ENCODE assay signal across 1 cellular context in the genomic region with DNA sequence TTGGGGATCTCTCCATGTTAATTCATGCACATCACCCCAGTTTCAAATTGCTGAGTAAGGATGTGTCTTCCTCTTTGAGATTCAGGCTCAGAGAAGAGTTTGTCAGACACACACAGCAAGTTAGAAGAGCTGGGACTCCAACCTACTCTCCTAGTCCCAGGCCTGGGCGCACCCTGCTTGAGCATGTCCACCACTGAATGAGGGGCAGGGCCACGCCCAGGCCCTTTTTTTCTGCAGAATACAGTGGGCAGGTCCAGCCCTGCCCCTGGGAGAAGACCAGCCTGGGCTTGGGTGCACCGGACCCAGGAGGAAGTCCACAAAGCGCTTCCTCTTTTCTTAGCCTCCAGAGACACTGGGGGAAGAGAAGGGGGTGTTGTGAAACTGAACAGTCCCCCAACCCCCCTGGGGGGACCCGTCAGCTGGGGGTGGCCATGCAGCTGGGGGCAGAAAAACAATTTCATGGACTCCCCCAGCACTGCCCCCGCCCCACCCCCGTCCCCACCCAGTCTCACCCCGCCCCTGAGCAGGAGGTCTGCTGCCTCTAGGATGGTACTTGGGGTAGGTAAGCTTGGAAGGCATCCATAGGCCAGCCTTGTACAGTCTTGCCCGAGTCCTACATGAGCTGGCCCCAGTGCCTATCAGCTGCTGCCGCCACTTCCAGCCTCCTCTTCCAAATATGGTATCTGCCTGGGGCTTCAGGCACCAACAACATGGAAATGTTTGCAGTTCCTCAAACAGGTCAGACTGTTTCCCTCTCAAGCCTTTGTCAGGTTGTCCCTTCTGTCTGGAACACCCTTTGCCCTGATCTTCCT.
TF ChIP-seq lines count a peak whose summit lies in the region.

No MANE protein-coding gene starts in this region.

TF ChIP-seq in H1, 55 proteins besides CTCF, POLR2A, EP300 and RAD21:
- no peak for TF ChIP-seq GTF2F1 (IDR thresholded peaks at IDR 0.05; ENCODE audit: borderline replicate concordance, low read depth, low read length)
- peak; percentile 61 for TF ChIP-seq SRF (IDR thresholded peaks at IDR 0.05; ENCODE audit: low read depth, low read length)
TF ChIP-seq in H1: peak in this region for 1.
